Comparison of ENCODE assay signal across 20 cellular contexts in the genomic region with DNA sequence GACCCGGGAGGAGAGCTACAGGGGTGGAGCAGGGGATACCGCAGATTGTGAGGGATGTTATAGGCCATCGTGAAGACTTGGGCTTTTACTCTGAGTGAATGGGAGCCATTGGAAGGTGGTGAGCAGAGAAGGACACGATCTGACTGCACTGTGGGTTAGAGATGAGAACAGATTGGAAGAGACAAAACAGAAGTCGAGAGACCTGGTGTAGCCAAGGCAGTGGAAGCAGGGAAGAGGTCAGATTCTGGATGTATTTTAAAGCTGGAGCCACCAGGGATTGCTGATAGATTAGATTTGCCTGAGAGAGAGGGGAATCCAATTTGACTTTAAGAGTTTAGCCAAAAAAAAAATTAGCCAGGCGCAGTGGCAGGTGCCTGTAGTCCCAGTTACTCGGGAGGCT. TPM values are rescaled to one million over a fixed set of nuclear protein-coding genes. Genes with fewer than 3 reads are reported as not detected.
DNase-seq lines count a peak whose midpoint lies in the region; ATAC-seq, FAIRE-seq and TF ChIP-seq lines count a peak whose summit lies in the region.
"Had no signal": no experiment of that assay in that cellular context is flagged by ENCODE, and none has a peak within 500 bp of the region (broad histone marks: within the 10 kb centered on the region; RNA-seq: fewer than 3 reads in every experiment).

No MANE protein-coding gene starts in this region.

- 33% methylated on average over 7 of the region's 7 CpGs for WGBS in HepG2 (ENCODE audit: low lambda C conversion rate)
- WGBS in right lobe of liver (ENCODE audit: insufficient coverage, low coverage, low lambda C conversion rate, missing lambda C conversion rate), result 71% methylated on average over 7 of the region's 7 CpGs

- H3K4me3 ChIP-seq in HepG2 (replicated peaks in 1 of 3; ENCODE audit: insufficient read depth in 1 of 3, low read depth in 2 of 3, low read length in 3 of 3), result peak overlapping the region in 1 of 3 experiments; percentile 13; a peak in 1 of 6 replicates
- no peak overlapping the region for H3K4me3 ChIP-seq in right lobe of liver
- no peak overlapping the region for H3K4me3 ChIP-seq in osteoblast (ENCODE audit: insufficient read depth, low read length)
- no peak overlapping the region for H3K4me3 ChIP-seq in mucosa of descending colon
- H3K4me3 ChIP-seq: BLaER1, GM23338, HAP-1, SJCRH30 had no signal

- FAIRE-seq in HepG2 (lab: Jason Lieb, UNC), result no peak
- FAIRE-seq: GM12891, RCC 7860 had no signal

- H3K4me1 ChIP-seq in HepG2 (ENCODE audit: insufficient read depth, low read length) (peaks cover 36% of the 10 kb centered on the region), right lobe of liver (peaks cover 0 to 15% (median 6%) of the 10 kb centered on the region in 4 donors), osteoblast (ENCODE audit: insufficient read depth, low read length) (peaks cover 13% of the 10 kb centered on the region), mucosa of descending colon (ENCODE audit: low read depth) (peaks cover 14% of the 10 kb centered on the region)
- H3K4me1 ChIP-seq: HAP-1, SJCRH30 had no signal

- TF ChIP-seq EP300 in HepG2 (IDR thresholded peaks at IDR 0.05; ENCODE audit: low read depth in 2 of 2, low read length in 2 of 2) (no peak), HepG2 (CRISPR knock-in tag; IDR thresholded peaks at IDR 0.05; ENCODE audit: borderline replicate concordance) (no peak)

- peak overlapping the region; percentile 0; the same call in 1 of the 2 replicates for H3K9ac ChIP-seq in HepG2 (ENCODE audit: insufficient read depth, low read depth, low read length)
- H3K9ac ChIP-seq: BLaER1, KMS-11 had no signal

- H3K27ac ChIP-seq in HepG2 (ENCODE audit: extremely low read length, insufficient read depth, low read length), result no peak overlapping the region
- no peak overlapping the region for H3K27ac ChIP-seq in right lobe of liver
- no peak overlapping the region for H3K27ac ChIP-seq in osteoblast (ENCODE audit: low read depth, low read length)
- H3K27ac ChIP-seq: BLaER1, KMS-11, SJCRH30 had no signal

- peak overlapping the region; percentile 44 for H3K4me2 ChIP-seq in HepG2 (ENCODE audit: low read depth, low read length)
- no peak overlapping the region for H3K4me2 ChIP-seq in osteoblast (ENCODE audit: insufficient read depth, low read length)
- H3K4me2 ChIP-seq: BLaER1, GM23338, KMS-11 had no signal

- no peaks in the 10 kb centered on the region for H3K79me2 ChIP-seq in HepG2 (ENCODE audit: insufficient read depth, low read length)
- H3K79me2 ChIP-seq in osteoblast (ENCODE audit: insufficient read depth, low read length), result no peaks in the 10 kb centered on the region

- no TSS peak for BruUV-seq in HepG2 (replicated peaks; lab: Mats Ljungman, UMichigan)

- no peaks in the 10 kb centered on the region for H3K9me3 ChIP-seq in HepG2 (ENCODE audit: low read length)
- H3K9me3 ChIP-seq in right lobe of liver, result no peaks in the 10 kb centered on the region
- H3K9me3 ChIP-seq in osteoblast (ENCODE audit: low read depth, low read length), result no peaks in the 10 kb centered on the region
- no peaks in the 10 kb centered on the region for H3K9me3 ChIP-seq in mucosa of descending colon
- H3K9me3 ChIP-seq: BLaER1, HAP-1, SJCRH30 had no signal

- in situ Hi-C loops in HepG2 (cut with HindIII; ENCODE audit: extremely low pct_ligation_motif_present, low pct_unique_long_range_greater_than_20kb), result no loop called here

- TF ChIP-seq CTCF in HepG2 (CRISPR knock-in tag; IDR thresholded peaks at IDR 0.05) (no peak), right lobe of liver (IDR thresholded peaks at IDR 0.05) (no peak), osteoblast (IDR thresholded peaks at IDR 0.05; ENCODE audit: extremely low read depth, low read depth, low read length) (no peak), mucosa of descending colon (IDR thresholded peaks at IDR 0.05) (no peak)

- H4K20me1 ChIP-seq in HepG2 (ENCODE audit: insufficient read depth, low read length) (no peaks in the 10 kb centered on the region), osteoblast (ENCODE audit: insufficient read depth, low read length) (no peaks in the 10 kb centered on the region)
- H4K20me1 ChIP-seq: BLaER1 had no signal

- no peaks in the 10 kb centered on the region for H3K36me3 ChIP-seq in HepG2 (replicated peaks in 1 of 2; ENCODE audit: control insufficient read depth in 1 of 2, insufficient read depth in 2 of 2, low read length in 2 of 2)
- H3K36me3 ChIP-seq in right lobe of liver, result no peaks in the 10 kb centered on the region
- no peaks in the 10 kb centered on the region for H3K36me3 ChIP-seq in osteoblast (ENCODE audit: insufficient read depth, low read length)
- no peaks in the 10 kb centered on the region for H3K36me3 ChIP-seq in mucosa of descending colon (ENCODE audit: low read depth)
- H3K36me3 ChIP-seq: BLaER1, HAP-1, SJCRH30 had no signal

- DNase-seq in HepG2 (ENCODE audit: low spot score) (no peak), right lobe of liver (no peak), SK-N-DZ (ENCODE audit: low spot score) (peak; percentile 53), osteoblast (ENCODE audit: insufficient read length, low spot score, missing footprints) (no peak), GDM1 (lab: John Stamatoyannopoulos, UW) (no peak), NCI-H774 (lab: John Stamatoyannopoulos, UW) (no peak), mucosa of descending colon (no peak)
- DNase-seq: ACHN; CD4-positive, alpha-beta T cell; DMS79 treated with DMSO at 0.1 percent for 48 hours; NCI-H1694; NCI-H446; NK-92 treated with Interleukin-12 subunit alpha and Interleukin-12 subunit beta, amount 100 ng/mL, for 24 hours; SJCRH30 had no signal

- H2AFZ ChIP-seq in HepG2 (ENCODE audit: low read length) (peak overlapping the region; percentile 58), osteoblast (ENCODE audit: low read length) (peak overlapping the region; percentile 53)
- H2AFZ ChIP-seq: GM23338 had no signal

- H3K27me3 ChIP-seq in HepG2 (ENCODE audit: control insufficient read depth in 1 of 2, insufficient read depth in 2 of 2, low read length in 2 of 2) (peaks cover 1 to 11% of the 10 kb centered on the region in 2 experiments; a peak in 3 of 5 replicates), right lobe of liver (no peaks in the 10 kb centered on the region), osteoblast (ENCODE audit: insufficient read depth, low read length) (peaks cover 7% of the 10 kb centered on the region)
- H3K27me3 ChIP-seq: BLaER1 had no signal

- CTCF ChIA-PET in HepG2 (lab: Yijun Ruan, JAX; ENCODE audit: low intra/inter-chr PET ratio, low total read pairs), result no interaction called here

- ATAC-seq in HepG2 (no peak; the same call in 2 of the 3 replicates), right lobe of liver (no peak), mucosa of descending colon (no peak)
- ATAC-seq: GM23338 had no signal

- POLR2A ChIA-PET in HepG2 (lab: Yijun Ruan, JAX), result interaction anchor here (0.8 to 1.2 kb wide), 2 partner anchors 26 to 156 kb away, joined by 3 read pairs; no protein-coding TSS in a partner anchor

- no peak for TF ChIP-seq POLR2A in HepG2 (IDR thresholded peaks at IDR 0.05; ENCODE audit: insufficient read depth in 1 of 2, low read depth in 2 of 2, low read length in 2 of 2)
- TF ChIP-seq POLR2A in right lobe of liver (IDR thresholded peaks at IDR 0.05), result no peak

- TF ChIP-seq RAD21 in HepG2 (CRISPR knock-in tag; IDR thresholded peaks at IDR 0.05), result no peak

- intact Hi-C loops in HepG2 (cut with micrococcal nuclease; ENCODE audit: unreplicated experiment) (no loop called here), right lobe of liver (cut with DNase I) (no loop called here), mucosa of descending colon (cut with DNase I, micrococcal nuclease) (no loop called here)

TF ChIP-seq in HepG2, 621 proteins besides CTCF, POLR2A, EP300 and RAD21 (continues in another document):
- TF ChIP-seq ZNF616 (CRISPR knock-in tag; IDR thresholded peaks at IDR 0.05; ENCODE audit: low read depth), result no peak
- no peak for TF ChIP-seq ZNF432 (CRISPR knock-in tag; IDR thresholded peaks at IDR 0.05; ENCODE audit: borderline replicate concordance)
- no peak for TF ChIP-seq HNRNPUL1 (IDR thresholded peaks at IDR 0.05; ENCODE audit: low read depth, low read length)

RNA-seq across cellular contexts. Expression of gene EEPD1, which starts 21.6 kb away (rescaled TPM):
- total RNA-seq in HepG2 (2016; rRNA removed; fragmentation: Illumina TruSeq; extraction: Trizol), result 10.0 and 10.1 TPM in 2 replicates
- 2.6 and 4.1 TPM in 2 replicates for total RNA-seq in HepG2 (2016; cell fraction: cytosol; rRNA removed; fragmentation: Illumina TruSeq; extraction: Trizol; ENCODE audit: low read depth)
- total RNA-seq in HepG2 (2016; cell fraction: insoluble cytoplasmic fraction; rRNA removed; fragmentation: Illumina TruSeq; extraction: Trizol), result 6.6 and 8.8 TPM in 2 replicates
- 4.1 and 4.5 TPM in 2 replicates for total RNA-seq in HepG2 (2016; cell fraction: membrane; rRNA removed; fragmentation: Illumina TruSeq; extraction: Trizol)
- total RNA-seq in HepG2 (2016; cell fraction: nucleus; rRNA removed; fragmentation: Illumina TruSeq; extraction: Trizol), result 8.1 and 10.7 TPM in 2 replicates
- polyA plus RNA-seq in HepG2 (2011; rRNA removed), result 16.4 and 18.4 TPM in 2 replicates
- polyA plus RNA-seq in HepG2 (2011; cell fraction: cytosol; rRNA removed), result 13.7 and 15.2 TPM in 2 replicates
- 36.9 and 55.6 TPM in 2 replicates for polyA plus RNA-seq in HepG2 (2011; cell fraction: nucleus; rRNA removed)
- polyA plus RNA-seq in HepG2 (2012), result 17.7 and 30.3 TPM in 2 replicates
- polyA plus RNA-seq in HepG2 (2016; cell fraction: cytosol; fragmentation: Illumina TruSeq; extraction: Trizol; ENCODE audit: low read depth), result 1.3 and 1.6 TPM in 2 replicates
- polyA plus RNA-seq in HepG2 (2016; cell fraction: insoluble cytoplasmic fraction; fragmentation: Illumina TruSeq; extraction: Trizol; ENCODE audit: low read depth), result 9.2 and 12.3 TPM in 2 replicates
- 2.9 and 3.7 TPM in 2 replicates for polyA plus RNA-seq in HepG2 (2016; cell fraction: membrane; fragmentation: Illumina TruSeq; extraction: Trizol; ENCODE audit: low read depth)
- 36.8 and 40.3 TPM in 2 replicates for polyA plus RNA-seq in HepG2 (2016; cell fraction: nucleus; fragmentation: Illumina TruSeq; extraction: Trizol; ENCODE audit: insufficient read depth, low read depth)
- 1.7 and 22.0 TPM in 2 replicates for polyA minus RNA-seq in HepG2 (2011; rRNA and poly(A)+ RNA removed; ENCODE audit: low replicate concordance)
- polyA minus RNA-seq in HepG2 (2011; cell fraction: cytosol; rRNA and poly(A)+ RNA removed), result 6.0 and 8.7 TPM in 2 replicates
- polyA minus RNA-seq in HepG2 (2011; cell fraction: nucleus; rRNA and poly(A)+ RNA removed), result 31.8 and 34.1 TPM in 2 replicates
- 10 to 100 TPM in 4 of 6 experiments, 1 to 10 TPM in 2; 5.9 to 18.6 (median 10.6) TPM for total RNA-seq in right lobe of liver
- polyA plus RNA-seq in SK-N-DZ (2014; cell fraction: cytosol; rRNA removed), result 3.6 and 4.0 TPM in 2 replicates
- polyA plus RNA-seq in SK-N-DZ (2014; cell fraction: nucleus; rRNA removed), result 5.8 and 9.8 TPM in 2 replicates
- total RNA-seq in osteoblast, result 9.0 and 14.1 TPM in 2 replicates
- total RNA-seq in mucosa of descending colon, result 10 to 100 TPM in 2 of 3 donors, 1 to 10 TPM in 1; 9.9 to 16.8 (median 16.3) TPM
